Comparison of ENCODE assay signal across 21 cellular contexts in genomic region chr6:37382954-37383353, GRCh38. TPM values are rescaled to one million over a fixed set of nuclear protein-coding genes. Genes with fewer than 3 reads are reported as not detected.
A peak's percentile ranks its signal among the peaks of the same experiment; 100 is the strongest.
DNase-seq lines count a peak whose midpoint lies in the region; ATAC-seq, FAIRE-seq and TF ChIP-seq lines count a peak whose summit lies in the region.
"Had no signal": no experiment of that assay in that cellular context is flagged by ENCODE, and none has a peak within 500 bp of the region (broad histone marks: within the 10 kb centered on the region; RNA-seq: fewer than 3 reads in every experiment).

No MANE protein-coding gene starts in this region.

- H3K36me3 Mint-ChIP-seq in type B pancreatic cell (peaks cover 20% of the 10 kb centered on the region), WTC11 (peaks cover 40% of the 10 kb centered on the region)

- no peaks in the 10 kb centered on the region for H3K4me1 Mint-ChIP-seq in type B pancreatic cell (ENCODE audit: unreplicated experiment)
- H3K4me1 Mint-ChIP-seq in WTC11, result no peaks in the 10 kb centered on the region

- CTCF ChIA-PET in WTC11 (lab: Charles Lee), result interaction anchor here (0.7 to 2.1 kb wide), 3 partner anchors 57 to 309 kb away, joined by 3 to 10 read pairs (median 3); no protein-coding TSS in a partner anchor

- H3K4me3 ChIP-seq in NB4 (ENCODE audit: low read depth, low read length) (no peak overlapping the region), kidney (ENCODE audit: low read length in 2 of 2) (no peak overlapping the region)
- H3K4me3 ChIP-seq: GM12878, HAP-1, SJCRH30 had no signal

- no peaks in the 10 kb centered on the region for H3K27me3 Mint-ChIP-seq in type B pancreatic cell
- H3K27me3 Mint-ChIP-seq in WTC11 (ENCODE audit: low read depth), result no peaks in the 10 kb centered on the region
- H3K27me3 Mint-ChIP-seq: CD4-positive, alpha-beta T cell; IgD-negative memory B cell had no signal

- TF ChIP-seq CTCF in GM12873 (IDR thresholded peaks at IDR 0.05; ENCODE audit: insufficient read depth, low read depth, low read length, missing control alignments), result peak; percentile 8
- no peak for TF ChIP-seq CTCF in NB4 (IDR thresholded peaks at IDR 0.05; ENCODE audit: low read depth, low read length)
- TF ChIP-seq CTCF in type B pancreatic cell (conservative IDR thresholded peaks at IDR 0.05), result peak; percentile 31
- TF ChIP-seq CTCF in kidney (IDR thresholded peaks at IDR 0.05; ENCODE audit: borderline replicate concordance, extremely low read depth, insufficient read depth), result no peak
- no peak for TF ChIP-seq CTCF in WTC11 (IDR thresholded peaks at IDR 0.05)

- intact Hi-C loops in kidney (cut with DNase I), result no loop called here

- no peaks in the 10 kb centered on the region for H3K4me1 ChIP-seq in kidney (ENCODE audit: control insufficient read depth in 1 of 2, insufficient read depth in 1 of 2, low read depth in 1 of 2, low read length in 2 of 2)
- H3K4me1 ChIP-seq: HAP-1, SJCRH30 had no signal

- no peak overlapping the region for H3K4me3 Mint-ChIP-seq in type B pancreatic cell
- no peak overlapping the region for H3K4me3 Mint-ChIP-seq in WTC11
- H3K4me3 Mint-ChIP-seq: CD4-positive, alpha-beta T cell; IgD-negative memory B cell had no signal

- H3K36me3 ChIP-seq in kidney (ENCODE audit: control insufficient read depth in 1 of 2, insufficient read depth in 2 of 2, low read length in 2 of 2), result peaks cover 0 to 4% of the 10 kb centered on the region in 2 donors

- H3K9ac ChIP-seq in kidney (ENCODE audit: low read length in 2 of 2), result no peak overlapping the region

- H3K27ac ChIP-seq in kidney (ENCODE audit: low read depth in 2 of 2, low read length in 2 of 2), result no peak overlapping the region
- H3K27ac ChIP-seq: RWPE1, SJCRH30 had no signal

- H3K9me3 ChIP-seq in kidney (ENCODE audit: control insufficient read depth in 1 of 2, low read length in 2 of 2), result no peaks in the 10 kb centered on the region
- H3K9me3 ChIP-seq: HAP-1, SJCRH30 had no signal

- TF ChIP-seq POLR2A in NB4 (IDR thresholded peaks at IDR 0.05; ENCODE audit: extremely low read depth, insufficient read length), result no peak

- H3K9me3 Mint-ChIP-seq in type B pancreatic cell, result no peaks in the 10 kb centered on the region
- no peaks in the 10 kb centered on the region for H3K9me3 Mint-ChIP-seq in WTC11
- H3K9me3 Mint-ChIP-seq: CD4-positive, alpha-beta T cell; IgD-negative memory B cell had no signal

- H3K27ac Mint-ChIP-seq in type B pancreatic cell (no peak overlapping the region), WTC11 (no peak overlapping the region)
- H3K27ac Mint-ChIP-seq: CD4-positive, alpha-beta T cell; IgD-negative memory B cell had no signal

- POLR2A ChIA-PET in WTC11 (lab: Charles Lee), result no interaction called here

- no peak for FAIRE-seq in kidney (lab: Jason Lieb, UNC)
- FAIRE-seq: GM12878, GM18507 had no signal

- DNase-seq in NCI-H2171 treated with DMSO at 0.1 percent for 48 hours (lab: John Stamatoyannopoulos, UW), result peak; percentile 16
- no peak for DNase-seq in NCI-H2171 (lab: John Stamatoyannopoulos, UW)
- peak; percentile 13 for DNase-seq in NB4 (ENCODE audit: low read depth)
- DNase-seq in type B pancreatic cell (ENCODE audit: extremely low spot score, unreplicated experiment), result no peak
- DNase-seq in kidney, result no peak
- no peak for DNase-seq in WTC11 (ENCODE audit: low spot score)
- DNase-seq: AML-193; CD4-positive, alpha-beta T cell; NCI-H1417 treated with DMSO at 0.1 percent for 48 hours; NCI-H2029; NCI-H524 treated with DMSO at 0.1 percent for 48 hours; OCI-M1; SJCRH30; T-helper 1 cell had no signal

- ATAC-seq in WTC11, result no peak
- no peak for ATAC-seq in HG03439 (IDR thresholded peaks at IDR 0.05; ENCODE audit: unreplicated experiment)
- ATAC-seq: GM12878 had no signal

TF ChIP-seq in WTC11, 78 proteins besides CTCF, POLR2A, EP300 and RAD21 (continues in another document):
- TF ChIP-seq ZNF512 (CRISPR knock-in tag; IDR thresholded peaks at IDR 0.05; ENCODE audit: borderline replicate concordance) (no peak), ZBTB21 (CRISPR knock-in tag; IDR thresholded peaks at IDR 0.05; ENCODE audit: borderline replicate concordance) (no peak), FOXP4 (CRISPR knock-in tag; IDR thresholded peaks at IDR 0.05) (no peak), ELF4 (CRISPR knock-in tag; IDR thresholded peaks at IDR 0.05; ENCODE audit: low read depth) (no peak), HMGXB4 (CRISPR knock-in tag; IDR thresholded peaks at IDR 0.05) (no peak), ZNF532 (CRISPR knock-in tag; IDR thresholded peaks at IDR 0.05; ENCODE audit: borderline replicate concordance) (no peak)

RNA-seq across cellular contexts. Expression of gene RNF8, which starts 29.2 kb away (rescaled TPM):
- total RNA-seq in type B pancreatic cell (ENCODE audit: low replicate concordance) (38.6 and 50.4 TPM in 2 replicates), kidney (18.4 TPM), WTC11 (2021) (33.1 to 35.9 TPM (median 33.3 TPM) in 3 replicates)
- polyA plus RNA-seq in kidney (ENCODE audit: insufficient read depth, low read depth, low replicate concordance), result 18.5 TPM

RNA-seq across cellular contexts. Expression of gene CMTR1, which starts 50.1 kb away (rescaled TPM):
- total RNA-seq in type B pancreatic cell (ENCODE audit: low replicate concordance), result 37.8 and 53.0 TPM in 2 replicates
- 35.6 TPM for total RNA-seq in kidney
- 17.3 TPM for polyA plus RNA-seq in kidney (ENCODE audit: insufficient read depth, low read depth, low replicate concordance)
- 33.3 to 38.6 TPM (median 35.8 TPM) in 3 replicates for total RNA-seq in WTC11 (2021)

Comparison
In these comparisons a context has a peak if more than half of its experiments do, and no peak if none do; other contexts are left out.
1. DNase-seq: peak in NCI-H2171 treated with DMSO at 0.1 percent for 48 hours (single experiment) and NB4 (single experiment); none in NCI-H2171 (single experiment), type B pancreatic cell (single experiment), kidney (single experiment) and WTC11 (single experiment).
2. CTCF ChIP-seq: peak in GM12873 (single experiment) and type B pancreatic cell (single experiment); none in NB4 (single experiment), kidney (single experiment) and WTC11 (single experiment).